In the genomic region with DNA sequence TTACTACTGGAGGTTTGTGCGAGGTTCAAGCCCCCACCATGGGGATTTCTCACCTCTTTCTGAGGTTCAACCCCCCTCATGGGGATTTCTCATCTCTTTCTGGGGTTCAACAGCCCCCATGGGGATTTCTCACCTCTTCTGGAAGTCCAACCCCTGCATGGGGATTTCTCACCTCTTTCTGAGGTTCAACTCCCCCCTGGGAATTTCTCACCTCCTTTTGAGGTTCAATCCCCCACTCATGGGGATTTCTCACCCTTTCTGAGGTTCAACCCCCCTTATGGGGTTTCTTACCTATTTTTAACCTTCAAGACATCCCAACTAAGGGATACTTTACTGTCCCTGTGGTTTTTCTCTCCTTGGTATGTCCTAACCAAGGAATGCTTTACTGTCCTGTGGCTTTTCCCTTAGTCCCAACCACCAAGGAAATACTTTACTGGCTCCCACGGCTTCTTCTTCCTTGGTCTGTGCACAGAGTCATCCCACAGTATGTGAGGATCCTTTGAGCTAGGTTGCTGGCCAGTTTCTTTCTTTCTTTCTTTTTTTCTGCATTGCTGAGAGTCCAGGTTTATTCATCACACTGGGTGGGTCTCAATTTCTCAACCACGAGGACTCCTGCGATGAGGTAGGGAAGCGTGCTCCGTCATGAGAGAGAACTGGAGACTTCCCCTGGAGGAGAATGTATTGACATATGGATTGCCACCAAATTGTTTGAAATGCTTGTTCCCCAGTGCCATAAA, we compare ENCODE assay signal across 1 cellular context.
TF ChIP-seq lines count a peak whose summit lies in the region.

No MANE protein-coding gene starts in this region.

TF ChIP-seq in GM12878, 131 proteins besides CTCF, POLR2A, EP300 and RAD21 (continued from another document):
- TF ChIP-seq E4F1 (IDR thresholded peaks at IDR 0.05; ENCODE audit: borderline replicate concordance, partially characterized antibody): no peak
- peak; percentile 95 for TF ChIP-seq MEF2B (IDR thresholded peaks at IDR 0.05; ENCODE audit: partially characterized antibody, poor library complexity, severe bottlenecking)
- TF ChIP-seq NFIC (IDR thresholded peaks at IDR 0.05; ENCODE audit: low read depth, low read length): peak; percentile 53; the same call in 1 of the 2 replicates
- no peak for TF ChIP-seq CBX5 (IDR thresholded peaks at IDR 0.05; ENCODE audit: low read depth)
- TF ChIP-seq FOXM1 (IDR thresholded peaks at IDR 0.05; ENCODE audit: low read depth, low read length): peak; percentile 36; the same call in 1 of the 2 replicates
- peak; percentile 72 for TF ChIP-seq CUX1 (IDR thresholded peaks at IDR 0.05; ENCODE audit: insufficient replicate concordance, low read depth, low read length)
- TF ChIP-seq RUNX3 (IDR thresholded peaks at IDR 0.05; ENCODE audit: low read length): peak; percentile 67; the same call in 1 of the 2 replicates
- TF ChIP-seq IKZF2 (IDR thresholded peaks at IDR 0.05): peak; percentile 42 to 50; a peak in 2 of 4 replicates
- TF ChIP-seq, protein P1, sequence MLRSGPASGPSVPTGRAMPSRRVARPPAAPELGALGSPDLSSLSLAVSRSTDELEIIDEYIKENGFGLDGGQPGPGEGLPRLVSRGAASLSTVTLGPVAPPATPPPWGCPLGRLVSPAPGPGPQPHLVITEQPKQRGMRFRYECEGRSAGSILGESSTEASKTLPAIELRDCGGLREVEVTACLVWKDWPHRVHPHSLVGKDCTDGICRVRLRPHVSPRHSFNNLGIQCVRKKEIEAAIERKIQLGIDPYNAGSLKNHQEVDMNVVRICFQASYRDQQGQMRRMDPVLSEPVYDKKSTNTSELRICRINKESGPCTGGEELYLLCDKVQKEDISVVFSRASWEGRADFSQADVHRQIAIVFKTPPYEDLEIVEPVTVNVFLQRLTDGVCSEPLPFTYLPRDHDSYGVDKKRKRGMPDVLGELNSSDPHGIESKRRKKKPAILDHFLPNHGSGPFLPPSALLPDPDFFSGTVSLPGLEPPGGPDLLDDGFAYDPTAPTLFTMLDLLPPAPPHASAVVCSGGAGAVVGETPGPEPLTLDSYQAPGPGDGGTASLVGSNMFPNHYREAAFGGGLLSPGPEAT (IDR thresholded peaks at IDR 0.05; ENCODE audit: low read depth): peak; percentile 41; the same call in 1 of the 2 replicates
